1 cellular context compared by ENCODE assay signal in the genomic region with DNA sequence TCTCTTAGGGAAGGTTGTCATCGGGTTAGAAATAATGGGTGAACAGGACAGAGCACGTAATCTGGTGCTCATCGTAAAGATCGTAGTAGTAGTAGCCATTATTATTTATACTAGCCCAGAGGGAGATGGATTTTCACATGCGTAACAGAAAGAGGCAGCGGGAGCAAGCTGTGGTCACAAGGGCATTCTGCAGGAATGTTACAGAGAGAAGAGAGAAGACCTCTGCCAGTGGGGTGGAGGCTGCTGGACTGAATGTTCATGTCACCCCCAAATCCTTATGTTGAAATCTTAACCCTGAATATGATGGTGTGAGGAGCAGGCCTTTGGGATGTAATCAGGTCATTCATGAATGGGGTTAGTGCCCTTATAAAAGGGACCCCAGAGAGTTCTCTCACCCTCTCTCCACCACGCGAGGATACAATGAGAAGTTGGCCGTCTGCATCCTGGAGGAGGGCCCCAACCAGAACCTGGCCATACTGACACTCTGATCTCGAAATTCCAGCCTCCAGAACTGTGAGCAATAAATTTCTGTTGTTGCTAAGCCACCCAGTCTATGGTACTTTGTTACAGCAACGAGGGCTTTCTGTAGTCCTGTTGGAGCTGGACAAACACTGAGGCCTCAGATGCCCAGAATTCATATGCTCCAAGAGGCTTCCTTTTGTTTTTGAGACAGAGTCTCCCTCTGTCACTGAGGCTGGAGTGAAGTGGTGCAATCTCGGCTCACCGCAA.
TF ChIP-seq lines count a peak whose summit lies in the region.

No MANE protein-coding gene starts in this region.

TF ChIP-seq in HCT116, 20 proteins besides CTCF, POLR2A, EP300 and RAD21 (continued from another document):
- TF ChIP-seq, protein P1, sequence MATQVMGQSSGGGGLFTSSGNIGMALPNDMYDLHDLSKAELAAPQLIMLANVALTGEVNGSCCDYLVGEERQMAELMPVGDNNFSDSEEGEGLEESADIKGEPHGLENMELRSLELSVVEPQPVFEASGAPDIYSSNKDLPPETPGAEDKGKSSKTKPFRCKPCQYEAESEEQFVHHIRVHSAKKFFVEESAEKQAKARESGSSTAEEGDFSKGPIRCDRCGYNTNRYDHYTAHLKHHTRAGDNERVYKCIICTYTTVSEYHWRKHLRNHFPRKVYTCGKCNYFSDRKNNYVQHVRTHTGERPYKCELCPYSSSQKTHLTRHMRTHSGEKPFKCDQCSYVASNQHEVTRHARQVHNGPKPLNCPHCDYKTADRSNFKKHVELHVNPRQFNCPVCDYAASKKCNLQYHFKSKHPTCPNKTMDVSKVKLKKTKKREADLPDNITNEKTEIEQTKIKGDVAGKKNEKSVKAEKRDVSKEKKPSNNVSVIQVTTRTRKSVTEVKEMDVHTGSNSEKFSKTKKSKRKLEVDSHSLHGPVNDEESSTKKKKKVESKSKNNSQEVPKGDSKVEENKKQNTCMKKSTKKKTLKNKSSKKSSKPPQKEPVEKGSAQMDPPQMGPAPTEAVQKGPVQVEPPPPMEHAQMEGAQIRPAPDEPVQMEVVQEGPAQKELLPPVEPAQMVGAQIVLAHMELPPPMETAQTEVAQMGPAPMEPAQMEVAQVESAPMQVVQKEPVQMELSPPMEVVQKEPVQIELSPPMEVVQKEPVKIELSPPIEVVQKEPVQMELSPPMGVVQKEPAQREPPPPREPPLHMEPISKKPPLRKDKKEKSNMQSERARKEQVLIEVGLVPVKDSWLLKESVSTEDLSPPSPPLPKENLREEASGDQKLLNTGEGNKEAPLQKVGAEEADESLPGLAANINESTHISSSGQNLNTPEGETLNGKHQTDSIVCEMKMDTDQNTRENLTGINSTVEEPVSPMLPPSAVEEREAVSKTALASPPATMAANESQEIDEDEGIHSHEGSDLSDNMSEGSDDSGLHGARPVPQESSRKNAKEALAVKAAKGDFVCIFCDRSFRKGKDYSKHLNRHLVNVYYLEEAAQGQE (IDR thresholded peaks at IDR 0.05; ENCODE audit: low read depth), result no peak
- no peak for TF ChIP-seq EZH2phosphoT487 (IDR thresholded peaks at IDR 0.05; ENCODE audit: borderline replicate concordance)
- TF ChIP-seq, protein P2, sequence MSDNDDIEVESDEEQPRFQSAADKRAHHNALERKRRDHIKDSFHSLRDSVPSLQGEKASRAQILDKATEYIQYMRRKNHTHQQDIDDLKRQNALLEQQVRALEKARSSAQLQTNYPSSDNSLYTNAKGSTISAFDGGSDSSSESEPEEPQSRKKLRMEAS (IDR thresholded peaks at IDR 0.05), result no peak
- TF ChIP-seq CBX3 (IDR thresholded peaks at IDR 0.05; ENCODE audit: low read depth), result no peak
- no peak for TF ChIP-seq SIN3A (IDR thresholded peaks at IDR 0.05; ENCODE audit: low read depth)
- TF ChIP-seq ZNF274 (IDR thresholded peaks at IDR 0.05; ENCODE audit: low read depth, low read length), result no peak
- TF ChIP-seq EZH2 (IDR thresholded peaks at IDR 0.05), result no peak
- no peak for TF ChIP-seq POLR2AphosphoS5 (IDR thresholded peaks at IDR 0.05; ENCODE audit: low read depth, low read length)
- TF ChIP-seq ELF1 (IDR thresholded peaks at IDR 0.05; ENCODE audit: borderline replicate concordance, low read depth), result no peak
- no peak for TF ChIP-seq YY1 (IDR thresholded peaks at IDR 0.05; ENCODE audit: extremely low read depth, insufficient replicate concordance, low read depth, low read length)
TF ChIP-seq in HCT116: peak in this region for 0.
